ENCODE assay signal across 1 cellular context in the genomic region with DNA sequence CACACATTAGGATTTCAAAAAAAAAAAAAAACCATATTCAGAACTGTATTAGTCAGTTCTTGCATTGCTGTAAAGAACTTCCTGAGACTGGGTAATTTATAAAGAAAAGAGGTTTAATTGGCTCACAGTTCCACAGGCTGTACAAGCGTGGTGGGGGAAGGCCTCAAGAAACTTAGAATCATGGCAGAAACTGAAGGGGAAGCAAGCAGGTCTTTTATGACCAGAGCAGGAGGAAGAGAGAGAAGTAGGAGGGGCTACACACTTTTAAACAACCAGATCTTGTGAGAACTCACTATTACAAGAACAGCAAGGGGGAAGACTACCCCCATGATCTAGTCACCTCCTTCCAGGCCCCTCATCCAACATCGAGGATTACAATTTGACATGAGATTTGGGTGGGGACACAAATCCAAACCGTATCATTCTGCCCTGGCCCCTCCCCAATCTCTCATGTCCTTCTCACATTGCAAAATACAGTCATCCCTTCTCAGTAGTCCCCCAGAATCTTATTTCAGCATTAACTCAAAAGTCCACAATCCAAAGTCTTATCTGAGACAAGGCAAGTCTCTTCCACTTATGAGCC.
TF ChIP-seq lines count a peak whose summit lies in the region.

No MANE protein-coding gene starts in this region.

TF ChIP-seq in IMR-90, 13 proteins besides CTCF, POLR2A, EP300 and RAD21:
- TF ChIP-seq MAFK (IDR thresholded peaks at IDR 0.05; ENCODE audit: low read depth, low read length) (no peak), SMC3 (IDR thresholded peaks at IDR 0.05; ENCODE audit: low read depth, low read length) (no peak), MAZ (IDR thresholded peaks at IDR 0.05; ENCODE audit: borderline replicate concordance, low read depth, low read length) (no peak), BHLHE40 (IDR thresholded peaks at IDR 0.05; ENCODE audit: low read depth, low read length) (no peak), RFX5 (IDR thresholded peaks at IDR 0.05; ENCODE audit: low read depth, low read length) (no peak), CHD1 (IDR thresholded peaks at IDR 0.05; ENCODE audit: low read depth, low read length) (no peak), MXI1 (IDR thresholded peaks at IDR 0.05; ENCODE audit: borderline replicate concordance, low read depth, low read length) (no peak), CEBPB (IDR thresholded peaks at IDR 0.05; ENCODE audit: low read depth, low read length) (no peak), NFE2L2 (IDR thresholded peaks at IDR 0.05; ENCODE audit: low read depth, low read length) (no peak), FOS (IDR thresholded peaks at IDR 0.05; ENCODE audit: low read depth, low read length) (no peak), RCOR1 (IDR thresholded peaks at IDR 0.05; ENCODE audit: insufficient replicate concordance, low read length) (no peak)
- TF ChIP-seq, protein P1, sequence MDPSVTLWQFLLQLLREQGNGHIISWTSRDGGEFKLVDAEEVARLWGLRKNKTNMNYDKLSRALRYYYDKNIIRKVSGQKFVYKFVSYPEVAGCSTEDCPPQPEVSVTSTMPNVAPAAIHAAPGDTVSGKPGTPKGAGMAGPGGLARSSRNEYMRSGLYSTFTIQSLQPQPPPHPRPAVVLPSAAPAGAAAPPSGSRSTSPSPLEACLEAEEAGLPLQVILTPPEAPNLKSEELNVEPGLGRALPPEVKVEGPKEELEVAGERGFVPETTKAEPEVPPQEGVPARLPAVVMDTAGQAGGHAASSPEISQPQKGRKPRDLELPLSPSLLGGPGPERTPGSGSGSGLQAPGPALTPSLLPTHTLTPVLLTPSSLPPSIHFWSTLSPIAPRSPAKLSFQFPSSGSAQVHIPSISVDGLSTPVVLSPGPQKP (IDR thresholded peaks at IDR 0.05; ENCODE audit: borderline replicate concordance, low read depth, low read length): no peak
- TF ChIP-seq, protein P2, sequence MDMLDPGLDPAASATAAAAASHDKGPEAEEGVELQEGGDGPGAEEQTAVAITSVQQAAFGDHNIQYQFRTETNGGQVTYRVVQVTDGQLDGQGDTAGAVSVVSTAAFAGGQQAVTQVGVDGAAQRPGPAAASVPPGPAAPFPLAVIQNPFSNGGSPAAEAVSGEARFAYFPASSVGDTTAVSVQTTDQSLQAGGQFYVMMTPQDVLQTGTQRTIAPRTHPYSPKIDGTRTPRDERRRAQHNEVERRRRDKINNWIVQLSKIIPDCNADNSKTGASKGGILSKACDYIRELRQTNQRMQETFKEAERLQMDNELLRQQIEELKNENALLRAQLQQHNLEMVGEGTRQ (IDR thresholded peaks at IDR 0.05; ENCODE audit: low read depth, low read length): no peak
